Comparison of ENCODE assay signal across 17 cellular contexts in the genomic region with DNA sequence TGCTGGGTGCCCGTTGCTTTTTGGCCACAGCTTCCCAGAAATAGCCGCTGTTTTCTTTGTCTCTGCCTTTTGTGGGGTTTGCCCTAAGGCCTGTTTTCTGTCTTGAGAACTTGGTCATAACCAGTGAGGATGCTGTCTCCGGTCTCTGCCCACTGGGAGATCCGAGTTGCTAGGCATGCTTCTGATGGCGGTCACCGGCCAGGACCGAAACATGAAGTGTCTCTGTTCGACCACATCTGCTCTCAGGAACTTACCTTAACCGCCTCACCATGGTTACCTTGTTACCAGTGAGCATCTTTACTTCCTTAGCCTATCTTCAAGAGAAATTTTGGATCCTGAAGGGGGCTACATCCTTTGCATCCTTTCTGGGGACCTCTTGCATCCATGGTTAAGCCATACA.
"Had no signal": no experiment of that assay in that cellular context is flagged by ENCODE, and none has a peak within 500 bp of the region (broad histone marks: within the 10 kb centered on the region; RNA-seq: fewer than 3 reads in every experiment).

No MANE protein-coding gene starts in this region.

- DNase-seq: activated naive CD4-positive, alpha-beta T cell; activated T-cell treated with anti-CD3 and anti-CD28 coated beads, Interleukin-2, amount 50 U/mL, for 1 hour; adrenal gland; central memory CD4-positive, alpha-beta T cell; dermis blood vessel endothelial cell; effector memory CD4-positive, alpha-beta T cell; foreskin keratinocyte; immature natural killer cell; lower lobe of right lung; naive thymus-derived CD8-positive, alpha-beta T cell; stimulated activated CD4-positive, alpha-beta T cell treated with anti-CD3 and anti-CD28 coated beads, Interleukin-1b, Interleukin-23, amount 100 ng/mL, for 48 hours; stimulated activated naive CD8-positive, alpha-beta T cell treated with anti-CD3 and anti-CD28 coated beads, Interleukin-15, amount 100 ng/mL, for 72 hours; uterus had no signal

- ATAC-seq: foreskin keratinocyte; left lobe of liver; lower lobe of right lung; naive thymus-derived CD8-positive, alpha-beta T cell; stimulated activated naive CD8-positive, alpha-beta T cell treated with anti-CD3 and anti-CD28 coated beads, Interleukin-15, amount 100 ng/mL, for 72 hours had no signal

- H3K4me3 ChIP-seq: adrenal gland, lower lobe of right lung, prostate gland, suprapubic skin, tibial nerve, uterus had no signal

- H3K4me1 ChIP-seq: prostate gland, uterus had no signal

- H3K9me3 ChIP-seq: adrenal gland, lower lobe of right lung, prostate gland, suprapubic skin, tibial nerve, uterus had no signal

- H3K27ac ChIP-seq: adrenal gland, foreskin keratinocyte, lower lobe of right lung, prostate gland, suprapubic skin, tibial nerve, uterus had no signal

- H3K27me3 ChIP-seq: adrenal gland, suprapubic skin, tibial nerve, uterus had no signal

- H3K36me3 ChIP-seq: adrenal gland, lower lobe of right lung, prostate gland, suprapubic skin, tibial nerve, uterus had no signal
